Comparison of ENCODE assay signal across 7 cellular contexts in the genomic region with DNA sequence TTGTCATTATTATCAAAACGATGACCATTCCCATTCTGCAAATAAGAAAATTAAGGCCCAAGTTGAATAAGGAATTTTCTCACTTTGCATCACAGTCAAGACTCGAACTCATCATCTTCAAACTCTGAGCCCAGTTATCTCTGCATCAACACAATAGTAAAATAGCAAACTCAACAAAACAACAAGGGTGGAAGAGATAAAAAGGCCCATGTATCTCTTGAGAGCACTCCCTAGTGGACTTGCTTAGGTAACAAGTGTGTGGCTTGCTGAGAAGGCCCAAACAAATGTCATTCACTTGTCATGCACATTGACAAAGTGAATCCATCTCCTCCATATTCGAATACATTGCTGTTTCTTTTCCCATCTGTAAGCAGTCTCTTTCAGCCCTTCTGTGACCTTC.
"Had no signal": no experiment of that assay in that cellular context is flagged by ENCODE, and none has a peak within 500 bp of the region (broad histone marks: within the 10 kb centered on the region; RNA-seq: fewer than 3 reads in every experiment).

No MANE protein-coding gene starts in this region.

- H3K27ac ChIP-seq: HL-60, KMS-11 had no signal

- DNase-seq: GOT3, H7, HCEC 1CT, IMR-90, KBM-7 had no signal

- H3K9ac ChIP-seq: KMS-11 had no signal

- H3K4me2 ChIP-seq: KMS-11 had no signal
